8 cellular contexts compared by ENCODE assay signal in the genomic region with DNA sequence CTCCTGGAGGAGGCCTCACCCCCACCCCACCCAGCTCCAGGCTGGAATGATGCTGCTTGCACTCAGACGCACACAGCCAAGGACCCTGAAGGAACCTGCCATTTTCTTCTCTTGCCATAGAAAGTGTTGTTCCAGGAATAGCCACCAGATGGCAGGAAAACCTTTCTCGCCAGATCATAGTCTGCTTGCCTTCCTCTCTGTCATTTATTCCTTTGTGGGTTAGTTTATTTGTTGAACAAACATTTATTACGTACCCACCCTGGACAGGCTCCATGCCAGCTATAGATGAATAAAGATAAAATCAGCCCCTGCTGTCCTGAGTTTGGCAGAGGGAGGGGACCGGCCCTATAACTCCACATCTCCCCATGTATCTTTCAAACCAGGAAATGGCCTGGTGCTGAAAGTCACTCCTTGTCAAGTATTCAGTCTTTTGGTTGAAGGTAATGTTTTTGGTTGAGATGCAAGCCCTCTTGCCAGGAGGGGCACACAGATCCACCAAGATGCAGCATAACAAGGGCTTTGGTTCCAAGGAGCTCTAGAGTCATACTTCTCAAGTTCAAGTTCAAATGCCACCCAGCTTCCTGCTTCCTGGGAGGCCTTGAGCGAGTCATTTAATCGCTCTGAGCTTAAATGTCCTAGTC. TPM values are rescaled to one million over a fixed set of nuclear protein-coding genes. Genes with fewer than 3 reads are reported as not detected.
DNase-seq lines count a peak whose midpoint lies in the region; ATAC-seq and TF ChIP-seq lines count a peak whose summit lies in the region.

No MANE protein-coding gene starts in this region.

- H3F3A ChIP-seq in neural cell (ENCODE audit: insufficient read depth, low read length, poor library complexity, severe bottlenecking), result no peaks in the 10 kb centered on the region

- no peaks in the 10 kb centered on the region for H3K27me3 ChIP-seq in esophagus muscularis mucosa
- no peaks in the 10 kb centered on the region for H3K27me3 ChIP-seq in neural cell (ENCODE audit: insufficient read depth, low read depth, low read length)
- no peaks in the 10 kb centered on the region for H3K27me3 ChIP-seq in tibial artery

- H3K4me3 ChIP-seq in esophagus muscularis mucosa (no peak overlapping the region), neural cell (ENCODE audit: low read length) (no peak overlapping the region), tibial artery (no peak overlapping the region)

- no peak for TF ChIP-seq POLR2A in esophagus muscularis mucosa (IDR thresholded peaks at IDR 0.05; ENCODE audit: low read depth)

- H3K4me1 Mint-ChIP-seq in IgD-negative memory B cell, result peaks cover 3 to 12% (median 6%) of the 10 kb centered on the region in 3 donors

- no peak overlapping the region for H3K9ac ChIP-seq in neural cell (ENCODE audit: low read length)

- H3K4me1 ChIP-seq in esophagus muscularis mucosa (peaks cover 0 to 15% (median 4%) of the 10 kb centered on the region in 4 donors), tibial artery (peaks cover 0 to 6% (median 0%) of the 10 kb centered on the region in 4 donors)

- H3K36me3 ChIP-seq in esophagus muscularis mucosa, result no peaks in the 10 kb centered on the region
- no peaks in the 10 kb centered on the region for H3K36me3 ChIP-seq in neural cell (ENCODE audit: insufficient read depth, low read length)
- no peaks in the 10 kb centered on the region for H3K36me3 ChIP-seq in tibial artery

- intact Hi-C loops in esophagus muscularis mucosa (cut with DNase I) (loop anchor here (1.0 to 10.0 kb wide), 3 partner anchors 109 to 292 kb away; no protein-coding TSS in a partner anchor), tibial artery (cut with DNase I; ENCODE audit: low total_unique reads) (no loop called here)

- H3K36me3 Mint-ChIP-seq in IgD-negative memory B cell, result peaks cover 2% of the 10 kb centered on the region

- no peaks in the 10 kb centered on the region for H3K9me2 ChIP-seq in neural cell (ENCODE audit: insufficient read depth, low read length)

- no peak overlapping the region for H2AFZ ChIP-seq in neural cell (ENCODE audit: low read depth, low read length)

- H3K9me3 Mint-ChIP-seq in IgD-negative memory B cell, result no peaks in the 10 kb centered on the region

- H3K27ac ChIP-seq in esophagus muscularis mucosa (replicated peaks in 1 of 4), result no peak overlapping the region
- H3K27ac ChIP-seq in neural cell (ENCODE audit: low read length), result no peak overlapping the region
- H3K27ac ChIP-seq in tibial artery, result no peak overlapping the region

- H3K27ac Mint-ChIP-seq in IgD-negative memory B cell, result peak overlapping the region in 2 of 3 donors; percentile 11 to 23

- TF ChIP-seq EP300 in esophagus muscularis mucosa (IDR thresholded peaks at IDR 0.05) (no peak), neural cell (conservative IDR thresholded peaks at IDR 0.05; ENCODE audit: poor library complexity, severe bottlenecking) (no peak)

- TF ChIP-seq CTCF in esophagus muscularis mucosa (IDR thresholded peaks at IDR 0.05) (peak; percentile 88 to 90 (median 88)), neural cell (IDR thresholded peaks at IDR 0.05; ENCODE audit: poor library complexity, severe bottlenecking) (peak; percentile 92), tibial artery (IDR thresholded peaks at IDR 0.05) (peak; percentile 84)

- no peaks in the 10 kb centered on the region for H3K27me3 Mint-ChIP-seq in IgD-negative memory B cell

- no peaks in the 10 kb centered on the region for H4K20me1 ChIP-seq in neural cell (ENCODE audit: insufficient read depth)

- H3K4me3 Mint-ChIP-seq in IgD-negative memory B cell, result peak overlapping the region in 1 of 4 donors; percentile 40

- H3K79me2 ChIP-seq in neural cell (replicated peaks; ENCODE audit: insufficient read depth, low read length), result no peaks in the 10 kb centered on the region

- H3K4me2 ChIP-seq in neural cell (ENCODE audit: low read length), result no peak overlapping the region

- DNase-seq in DMS114 treated with DMSO at 0.1 percent for 48 hours (lab: John Stamatoyannopoulos, UW; ENCODE audit: unreplicated experiment) (peak; percentile 54), OCI-M2 (lab: John Stamatoyannopoulos, UW; ENCODE audit: unreplicated experiment) (peak; percentile 22), esophagus muscularis mucosa (ENCODE audit: extremely low spot score) (no peak), tibial artery (peak in 1 of 2 donors; percentile 48)
- DNase-seq in activated CD8-positive, alpha-beta memory T cell treated with anti-CD3 and anti-CD28 coated beads, Interleukin-2, amount 50 U/mL, for 48 hours, result peak; percentile 76

- 34% methylated on average over 6 of the region's 6 CpGs for WGBS in esophagus muscularis mucosa

- no peak for ATAC-seq in HG03139 (IDR thresholded peaks at IDR 0.05; ENCODE audit: unreplicated experiment)

- peak; percentile 93 for TF ChIP-seq RAD21 in neural cell (conservative IDR thresholded peaks at IDR 0.05)

- H3K9me3 ChIP-seq in esophagus muscularis mucosa (no peaks in the 10 kb centered on the region), neural cell (ENCODE audit: low read length) (no peaks in the 10 kb centered on the region), tibial artery (no peaks in the 10 kb centered on the region)

TF ChIP-seq in neural cell, 6 proteins besides CTCF, POLR2A, EP300 and RAD21:
- no peak for TF ChIP-seq POLR2AphosphoS5 (IDR thresholded peaks at IDR 0.05)
- no peak for TF ChIP-seq REST (IDR thresholded peaks at IDR 0.05; ENCODE audit: borderline replicate concordance)
- TF ChIP-seq TAF1 (IDR thresholded peaks at IDR 0.05; ENCODE audit: low read depth), result no peak
- peak; percentile 98 for TF ChIP-seq SMC3 (conservative IDR thresholded peaks at IDR 0.05; ENCODE audit: poor library complexity)
- TF ChIP-seq MXI1 (conservative IDR thresholded peaks at IDR 0.05; ENCODE audit: poor library complexity, severe bottlenecking), result peak; percentile 29

RNA-seq across cellular contexts. Expression of gene KCNC4, which starts 7.0 kb away (rescaled TPM):
- polyA plus RNA-seq in IgD-negative memory B cell (1.8 TPM), neural cell (0.52 and 0.57 TPM in 2 replicates)
- 10 to 100 TPM in 2 of 4 donors, 1 to 10 TPM in 2; 4.6 to 18.0 (median 9.7) TPM for total RNA-seq in esophagus muscularis mucosa
- polyA minus RNA-seq in neural cell, result 1.9 and 2.9 TPM in 2 replicates

RNA-seq across cellular contexts. Expression of gene SLC6A17, which starts 52.8 kb away (rescaled TPM):
- polyA plus RNA-seq in IgD-negative memory B cell (not detected), neural cell (3.5 TPM in 2 replicates)
- total RNA-seq in esophagus muscularis mucosa, result 1 to 10 TPM in 1 of 4 donors, under 1 TPM in 3; 0.42 to 1.8 (median 0.57) TPM
- polyA minus RNA-seq in neural cell, result 8.8 and 11.2 TPM in 2 replicates
